Comparison of ENCODE assay signal across 28 cellular contexts in genomic region chr10:86085686-86086085, GRCh38.
"Had no signal": no experiment of that assay in that cellular context is flagged by ENCODE, and none has a peak within 500 bp of the region (broad histone marks: within the 10 kb centered on the region; RNA-seq: fewer than 3 reads in every experiment).

No MANE protein-coding gene starts in this region.

- H3K27ac ChIP-seq: brain microvascular endothelial cell, epithelial cell of prostate, esophagus squamous epithelium, heart right ventricle, left ventricle myocardium inferior, suprapubic skin, tibial artery had no signal

- H3K4me1 ChIP-seq: esophagus squamous epithelium, heart right ventricle, left ventricle myocardium inferior, suprapubic skin, tibial artery had no signal

- H3K9me3 ChIP-seq: esophagus squamous epithelium, heart right ventricle, left ventricle myocardium inferior, mucosa of descending colon, suprapubic skin, tibial artery had no signal

- H3K27me3 ChIP-seq: brain microvascular endothelial cell, esophagus squamous epithelium, suprapubic skin, tibial artery had no signal

- DNase-seq: activated B cell treated with CpG ODN at 0.5 μM for 24 hours; activated gamma-delta T cell treated with Interleukin-2 at 50 U/mL for 16 hours; activated naive CD4-positive, alpha-beta T cell treated with anti-CD3 and anti-CD28 coated beads, Interleukin-2, amount 50 U/mL, for 16 hours; activated T-cell treated with anti-CD3 and anti-CD28 coated beads, Interleukin-2, amount 50 U/mL, for 4 hours; amniotic stem cell; brain microvascular endothelial cell; caudate nucleus; effector CD4-positive, alpha-beta T cell; esophagus squamous epithelium; foreskin melanocyte; heart right ventricle; kidney glomerular epithelial cell; left ventricle myocardium inferior; mesendoderm; mucosa of descending colon; posterior cingulate gyrus; small intestine; stimulated activated CD4-positive, alpha-beta T cell treated with anti-CD3 and anti-CD28 coated beads, Interleukin-1b, Interleukin-23, amount 100 ng/mL, for 48 hours; stimulated activated CD4-positive, alpha-beta T cell treated with anti-CD3 and anti-CD28 coated beads, Interleukin-4, amount 100 ng/mL, for 4 hours; stimulated activated CD8-positive, alpha-beta memory T cell treated with anti-CD3 and anti-CD28 coated beads, Interleukin-4, amount 100 ng/mL, for 48 hours; stimulated activated naive B cell treated with anti-CD40 and anti-IgM and Interleukin-4, amounts not matched to agents 10 μg/mL and 1 μg/mL and 100 μg/mL, for 72 hours; T-helper 1 cell had no signal

- ATAC-seq: activated T-cell treated with anti-CD3 and anti-CD28 coated beads, Interleukin-2, amount 50 U/mL, for 4 hours; activated T-helper 17 cell treated with anti-CD3 and anti-CD28 coated beads, Interleukin-2, amount 50 U/mL, for 72 hours; heart right ventricle; mucosa of descending colon; sciatic nerve had no signal

- H3K36me3 ChIP-seq: brain microvascular endothelial cell, esophagus squamous epithelium, heart right ventricle, left ventricle myocardium inferior, suprapubic skin, tibial artery had no signal

- H3K4me3 ChIP-seq: esophagus squamous epithelium, heart right ventricle, left ventricle myocardium inferior, lung, mucosa of descending colon, suprapubic skin, tibial artery had no signal
